Comparison of ENCODE assay signal across 1 cellular context in genomic region chrX:153883163-153883843, GRCh38.
TF ChIP-seq lines count a peak whose summit lies in the region.

No MANE protein-coding gene starts in this region.

TF ChIP-seq in K562, 482 proteins besides CTCF, POLR2A, EP300 and RAD21:
- TF ChIP-seq TEAD2 (tag; IDR thresholded peaks at IDR 0.05) (no peak), EGR1 (conservative IDR thresholded peaks at IDR 0.05) (peak; percentile 47), VEZF1 (CRISPR knock-in tag; IDR thresholded peaks at IDR 0.05) (0 out of 2 replicates have a peak, but pooled peaks have one; percentile 11)
